ENCODE assay signal across 8 cellular contexts in genomic region chr12:120686151-120686689, GRCh38.
A peak's percentile ranks its signal among the peaks of the same experiment; 100 is the strongest.
DNase-seq lines count a peak whose midpoint lies in the region; ATAC-seq and TF ChIP-seq lines count a peak whose summit lies in the region.

No MANE protein-coding gene starts in this region.

- H3K4me3 ChIP-seq in AG10803 (ENCODE audit: low read length) (peak overlapping the region; percentile 74), choroid plexus epithelial cell (ENCODE audit: low read depth, low read length) (peak overlapping the region; percentile 84)

- peak; percentile 62 for ATAC-seq in GM19043 (IDR thresholded peaks at IDR 0.05; ENCODE audit: low read depth, unreplicated experiment)
- ATAC-seq in HG03354 (IDR thresholded peaks at IDR 0.05; ENCODE audit: poor library complexity, severe bottlenecking, unreplicated experiment): peak; percentile 73

- TF ChIP-seq CTCF in AG10803 (conservative IDR thresholded peaks at IDR 0.05; ENCODE audit: low read length) (no peak), choroid plexus epithelial cell (conservative IDR thresholded peaks at IDR 0.05; ENCODE audit: low read depth, low read length) (no peak)

- DNase-seq in AG10803 (ENCODE audit: low read depth) (peak; percentile 95), NCI-H446 treated with DMSO at 0.1 percent for 48 hours (lab: John Stamatoyannopoulos, UW) (peak; percentile 91), choroid plexus epithelial cell (ENCODE audit: low read depth) (peak; percentile 98), kidney glomerular epithelial cell (lab: John Stamatoyannopoulos, UW) (peak; percentile 91)
- peak; percentile 95 for DNase-seq in activated CD4-positive, alpha-beta T cell treated with anti-CD3 and anti-CD28 coated beads for 1 hour
- DNase-seq in stimulated activated CD4-positive, alpha-beta T cell treated with anti-CD3 and anti-CD28 coated beads, Interleukin-1b, Interleukin-23, amount 100 ng/mL, for 1 hour (ENCODE audit: low read depth in 2 of 2): peak; percentile 88 to 89

Comparison
In these comparisons a context has a peak if more than half of its experiments do, and no peak if none do; other contexts are left out.
1. Peak in every context shown above with its lines: DNase-seq, ATAC-seq and H3K4me3 ChIP-seq.